ENCODE assay signal across 1 cellular context in the genomic region with DNA sequence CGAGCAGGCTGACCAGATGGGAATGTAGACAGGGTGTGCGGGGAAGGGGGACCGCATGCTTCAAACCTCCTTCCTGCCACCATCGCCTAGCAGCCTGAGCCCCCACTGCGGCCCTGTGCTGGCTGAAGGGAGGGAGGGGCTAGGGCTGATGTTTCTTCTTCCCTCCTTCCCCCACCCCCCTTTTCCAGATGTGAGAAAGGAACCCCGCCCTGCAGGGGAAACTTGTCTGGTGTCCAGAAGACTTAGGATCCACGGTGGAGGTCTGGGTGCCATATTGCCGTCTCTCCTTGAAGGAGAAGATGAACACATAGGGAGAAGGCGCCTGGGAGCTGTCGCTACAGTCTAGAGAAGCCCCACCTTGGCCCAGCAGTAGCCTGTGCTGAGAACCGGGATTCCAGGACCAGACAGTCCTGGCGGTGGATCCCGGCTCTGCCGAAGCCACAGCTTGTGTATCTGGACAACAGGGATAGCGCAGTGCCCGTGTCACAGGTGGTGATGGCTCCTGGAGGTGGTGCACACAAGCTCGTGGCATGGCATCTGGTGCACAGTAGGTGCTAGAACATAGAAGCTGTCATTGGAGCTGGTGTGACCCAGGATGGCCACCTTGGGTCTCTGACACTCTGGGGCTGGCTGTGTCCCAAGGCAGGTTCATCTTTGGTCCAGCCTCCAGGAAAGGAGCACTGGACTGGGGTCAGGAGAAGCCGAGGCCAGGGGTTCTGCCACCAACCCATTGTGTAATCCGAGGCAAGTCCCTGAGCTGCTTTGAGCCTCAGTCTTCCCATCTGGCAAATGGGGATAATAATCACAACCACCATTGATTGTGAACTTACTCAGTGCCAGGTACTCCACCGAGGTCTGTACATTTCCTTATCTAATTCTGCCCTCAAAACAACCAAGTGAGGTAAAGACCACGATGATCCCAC.
TF ChIP-seq lines count a peak whose summit lies in the region.

No MANE protein-coding gene starts in this region.

TF ChIP-seq in GM23338, 12 proteins besides CTCF, POLR2A, EP300 and RAD21 (continued from another document):
- TF ChIP-seq, protein P1, sequence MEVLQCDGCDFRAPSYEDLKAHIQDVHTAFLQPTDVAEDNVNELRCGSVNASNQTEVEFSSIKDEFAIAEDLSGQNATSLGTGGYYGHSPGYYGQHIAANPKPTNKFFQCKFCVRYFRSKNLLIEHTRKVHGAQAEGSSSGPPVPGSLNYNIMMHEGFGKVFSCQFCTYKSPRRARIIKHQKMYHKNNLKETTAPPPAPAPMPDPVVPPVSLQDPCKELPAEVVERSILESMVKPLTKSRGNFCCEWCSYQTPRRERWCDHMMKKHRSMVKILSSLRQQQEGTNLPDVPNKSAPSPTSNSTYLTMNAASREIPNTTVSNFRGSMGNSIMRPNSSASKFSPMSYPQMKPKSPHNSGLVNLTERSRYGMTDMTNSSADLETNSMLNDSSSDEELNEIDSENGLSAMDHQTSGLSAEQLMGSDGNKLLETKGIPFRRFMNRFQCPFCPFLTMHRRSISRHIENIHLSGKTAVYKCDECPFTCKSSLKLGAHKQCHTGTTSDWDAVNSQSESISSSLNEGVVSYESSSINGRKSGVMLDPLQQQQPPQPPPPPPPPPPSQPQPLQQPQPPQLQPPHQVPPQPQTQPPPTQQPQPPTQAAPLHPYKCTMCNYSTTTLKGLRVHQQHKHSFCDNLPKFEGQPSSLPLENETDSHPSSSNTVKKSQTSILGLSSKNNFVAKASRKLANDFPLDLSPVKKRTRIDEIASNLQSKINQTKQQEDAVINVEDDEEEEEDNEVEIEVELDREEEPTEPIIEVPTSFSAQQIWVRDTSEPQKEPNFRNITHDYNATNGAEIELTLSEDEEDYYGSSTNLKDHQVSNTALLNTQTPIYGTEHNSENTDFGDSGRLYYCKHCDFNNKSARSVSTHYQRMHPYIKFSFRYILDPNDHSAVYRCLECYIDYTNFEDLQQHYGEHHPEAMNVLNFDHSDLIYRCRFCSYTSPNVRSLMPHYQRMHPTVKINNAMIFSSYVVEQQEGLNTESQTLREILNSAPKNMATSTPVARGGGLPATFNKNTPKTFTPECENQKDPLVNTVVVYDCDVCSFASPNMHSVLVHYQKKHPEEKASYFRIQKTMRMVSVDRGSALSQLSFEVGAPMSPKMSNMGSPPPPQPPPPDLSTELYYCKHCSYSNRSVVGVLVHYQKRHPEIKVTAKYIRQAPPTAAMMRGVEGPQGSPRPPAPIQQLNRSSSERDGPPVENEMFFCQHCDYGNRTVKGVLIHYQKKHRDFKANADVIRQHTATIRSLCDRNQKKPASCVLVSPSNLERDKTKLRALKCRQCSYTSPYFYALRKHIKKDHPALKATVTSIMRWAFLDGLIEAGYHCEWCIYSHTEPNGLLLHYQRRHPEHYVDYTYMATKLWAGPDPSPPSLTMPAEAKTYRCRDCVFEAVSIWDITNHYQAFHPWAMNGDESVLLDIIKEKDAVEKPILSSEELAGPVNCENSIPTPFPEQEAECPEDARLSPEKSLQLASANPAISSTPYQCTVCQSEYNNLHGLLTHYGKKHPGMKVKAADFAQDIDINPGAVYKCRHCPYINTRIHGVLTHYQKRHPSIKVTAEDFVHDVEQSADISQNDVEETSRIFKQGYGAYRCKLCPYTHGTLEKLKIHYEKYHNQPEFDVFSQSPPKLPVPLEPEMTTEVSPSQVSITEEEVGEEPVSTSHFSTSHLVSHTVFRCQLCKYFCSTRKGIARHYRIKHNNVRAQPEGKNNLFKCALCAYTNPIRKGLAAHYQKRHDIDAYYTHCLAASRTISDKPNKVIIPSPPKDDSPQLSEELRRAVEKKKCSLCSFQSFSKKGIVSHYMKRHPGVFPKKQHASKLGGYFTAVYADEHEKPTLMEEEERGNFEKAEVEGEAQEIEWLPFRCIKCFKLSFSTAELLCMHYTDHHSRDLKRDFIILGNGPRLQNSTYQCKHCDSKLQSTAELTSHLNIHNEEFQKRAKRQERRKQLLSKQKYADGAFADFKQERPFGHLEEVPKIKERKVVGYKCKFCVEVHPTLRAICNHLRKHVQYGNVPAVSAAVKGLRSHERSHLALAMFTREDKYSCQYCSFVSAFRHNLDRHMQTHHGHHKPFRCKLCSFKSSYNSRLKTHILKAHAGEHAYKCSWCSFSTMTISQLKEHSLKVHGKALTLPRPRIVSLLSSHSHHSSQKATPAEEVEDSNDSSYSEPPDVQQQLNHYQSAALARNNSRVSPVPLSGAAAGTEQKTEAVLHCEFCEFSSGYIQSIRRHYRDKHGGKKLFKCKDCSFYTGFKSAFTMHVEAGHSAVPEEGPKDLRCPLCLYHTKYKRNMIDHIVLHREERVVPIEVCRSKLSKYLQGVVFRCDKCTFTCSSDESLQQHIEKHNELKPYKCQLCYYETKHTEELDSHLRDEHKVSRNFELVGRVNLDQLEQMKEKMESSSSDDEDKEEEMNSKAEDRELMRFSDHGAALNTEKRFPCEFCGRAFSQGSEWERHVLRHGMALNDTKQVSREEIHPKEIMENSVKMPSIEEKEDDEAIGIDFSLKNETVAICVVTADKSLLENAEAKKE (CRISPR knock-in tag; IDR thresholded peaks at IDR 0.05): no peak
- TF ChIP-seq EZH2 (IDR thresholded peaks at IDR 0.05; ENCODE audit: low read depth, unreplicated experiment): no peak
- TF ChIP-seq EZH2phosphoT487 (IDR thresholded peaks at IDR 0.05; ENCODE audit: unreplicated experiment): no peak
- TF ChIP-seq, protein P2, sequence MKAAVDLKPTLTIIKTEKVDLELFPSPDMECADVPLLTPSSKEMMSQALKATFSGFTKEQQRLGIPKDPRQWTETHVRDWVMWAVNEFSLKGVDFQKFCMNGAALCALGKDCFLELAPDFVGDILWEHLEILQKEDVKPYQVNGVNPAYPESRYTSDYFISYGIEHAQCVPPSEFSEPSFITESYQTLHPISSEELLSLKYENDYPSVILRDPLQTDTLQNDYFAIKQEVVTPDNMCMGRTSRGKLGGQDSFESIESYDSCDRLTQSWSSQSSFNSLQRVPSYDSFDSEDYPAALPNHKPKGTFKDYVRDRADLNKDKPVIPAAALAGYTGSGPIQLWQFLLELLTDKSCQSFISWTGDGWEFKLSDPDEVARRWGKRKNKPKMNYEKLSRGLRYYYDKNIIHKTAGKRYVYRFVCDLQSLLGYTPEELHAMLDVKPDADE (IDR thresholded peaks at IDR 0.05): no peak
- no peak for TF ChIP-seq NANOG (IDR thresholded peaks at IDR 0.05; ENCODE audit: borderline replicate concordance)
- no peak for TF ChIP-seq STAT1 (IDR thresholded peaks at IDR 0.05; ENCODE audit: unreplicated experiment)
- TF ChIP-seq CREB1 (CRISPR knock-in tag; IDR thresholded peaks at IDR 0.05; ENCODE audit: low read depth): no peak
